17 cellular contexts compared by ENCODE assay signal in the genomic region with DNA sequence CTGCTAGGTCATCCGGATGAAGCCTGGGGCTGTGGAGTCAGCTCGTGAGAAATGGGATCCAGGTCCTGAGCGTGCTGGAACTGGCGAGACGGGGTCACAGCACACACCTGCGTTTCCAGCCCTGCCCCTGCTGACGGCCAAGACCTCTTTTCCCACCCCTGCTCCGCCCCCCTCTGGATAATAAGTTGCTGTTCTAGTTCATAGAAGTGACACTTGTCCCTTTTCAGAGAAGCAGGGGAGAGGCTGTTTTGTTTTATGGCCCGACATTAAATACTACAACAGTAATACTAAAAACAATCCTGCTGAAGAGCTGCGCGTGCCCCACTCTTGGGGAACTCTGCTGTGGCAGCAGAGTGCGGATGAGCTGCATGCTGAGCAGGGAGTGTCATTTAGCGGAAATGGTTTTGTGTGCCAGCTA.
DNase-seq lines count a peak whose midpoint lies in the region; ATAC-seq and TF ChIP-seq lines count a peak whose summit lies in the region.
"Had no signal": no experiment of that assay in that cellular context is flagged by ENCODE, and none has a peak within 500 bp of the region (broad histone marks: within the 10 kb centered on the region; RNA-seq: fewer than 3 reads in every experiment).

No MANE protein-coding gene starts in this region.

- peak overlapping the region; percentile 30 to 70 (median 41); a peak in 2 of 7 replicates for H3K27ac Mint-ChIP-seq in H9

- no peak overlapping the region for H3K4me2 ChIP-seq in H9 (ENCODE audit: insufficient read depth, insufficient read length, low read length)
- H3K4me2 ChIP-seq: PC-9 had no signal

- H3K23me2 ChIP-seq in H9 (ENCODE audit: insufficient read length, low read depth, low read length, poor library complexity, severe bottlenecking), result no peaks in the 10 kb centered on the region

- no peak overlapping the region for H2BK12ac ChIP-seq in H9 (ENCODE audit: insufficient read length, low read depth, low read length)

- ATAC-seq in esophagus mucosa (peak; percentile 21), HG02759 (IDR thresholded peaks at IDR 0.05; ENCODE audit: unreplicated experiment) (no peak), HG02970 (IDR thresholded peaks at IDR 0.05; ENCODE audit: low FRiP score, unreplicated experiment) (no peak)

- H3K23ac ChIP-seq in H9 (ENCODE audit: insufficient read length, low read depth, low read length), result no peak overlapping the region

- no peak overlapping the region for H3K4me3 ChIP-seq in SJCRH30
- H3K4me3 ChIP-seq: PC-9, stomach had no signal

- H3K4me3 Mint-ChIP-seq in H9, result no peak overlapping the region

- no peak overlapping the region; the same call in 1 of the 2 replicates for H3K14ac ChIP-seq in H9 (ENCODE audit: insufficient read depth, low read length)

- no CpG with 5 or more reads among the region's 13 CpGs for WGBS in H9 (ENCODE audit: extremely low coverage, insufficient read length, low lambda C conversion rate)

- H3K9me3 ChIP-seq in H9 (ENCODE audit: control insufficient read depth, low read depth, low read length), result no peaks in the 10 kb centered on the region
- no peaks in the 10 kb centered on the region; the same call in 1 of the 2 replicates for H3K9me3 ChIP-seq in SJCRH30 (replicated peaks)
- H3K9me3 ChIP-seq: stomach had no signal

- H3K9me3 Mint-ChIP-seq in H9, result no peaks in the 10 kb centered on the region

- no peak overlapping the region for H3K9ac ChIP-seq in H9 (ENCODE audit: extremely low read depth, insufficient read length, low read length)

- no peak overlapping the region for H4K5ac ChIP-seq in H9 (ENCODE audit: insufficient read length, low read depth, low read length)

- H3K4me1 Mint-ChIP-seq in H9, result peaks cover 9 to 23% of the 10 kb centered on the region in 2 experiments

- H3K27me3 ChIP-seq in H9 (ENCODE audit: insufficient read depth, low read length), result no peaks in the 10 kb centered on the region
- H3K27me3 ChIP-seq in SJCRH30, result no peaks in the 10 kb centered on the region
- H3K27me3 ChIP-seq: stomach had no signal

- H2BK120ac ChIP-seq in H9 (ENCODE audit: low read depth, low read length, poor library complexity, severe bottlenecking), result no peak overlapping the region

- H3K79me1 ChIP-seq in H9 (ENCODE audit: insufficient read depth, low read depth, low read length, poor library complexity, severe bottlenecking), result peaks cover 7% of the 10 kb centered on the region

- no peak overlapping the region for H2AFZ ChIP-seq in H9 (ENCODE audit: low read length)
- H2AFZ ChIP-seq: PC-9 had no signal

- no peak overlapping the region for H2BK20ac ChIP-seq in H9 (ENCODE audit: low read depth, low read length, poor library complexity, severe bottlenecking)

- H4K91ac ChIP-seq in H9 (ENCODE audit: insufficient read length, low read depth, low read length), result no peak overlapping the region

- TF ChIP-seq CTCF in H9 (conservative IDR thresholded peaks at IDR 0.05), result no peak
- TF ChIP-seq CTCF in GM10248 (IDR thresholded peaks at IDR 0.05; ENCODE audit: control extremely low read depth, extremely low read depth, low read depth, missing control alignments), result no peak

- H3K27ac ChIP-seq in H9 (ENCODE audit: insufficient read length, low read depth, low read length) (no peak overlapping the region), SJCRH30 (no peak overlapping the region)
- H3K27ac ChIP-seq: PC-9, stomach, WERI-Rb-1 had no signal

- H3K36me3 ChIP-seq in SJCRH30, result peaks cover 7% of the 10 kb centered on the region

- no peaks in the 10 kb centered on the region for H4K20me1 ChIP-seq in H9 (ENCODE audit: control insufficient read depth, insufficient read depth, insufficient read length)

- H3K56ac ChIP-seq in H9 (ENCODE audit: insufficient read length, low read depth, low read length), result no peak overlapping the region

- no peaks in the 10 kb centered on the region for H3K36me3 Mint-ChIP-seq in H9 (ENCODE audit: insufficient read depth in 1 of 3, low read depth in 3 of 3)

- H3T11ph ChIP-seq in H9 (ENCODE audit: low read length), result no peak overlapping the region

- H3K27me3 Mint-ChIP-seq in H9 (ENCODE audit: low read depth), result no peaks in the 10 kb centered on the region

- DNase-seq in COLO668 (lab: John Stamatoyannopoulos, UW; ENCODE audit: unreplicated experiment), result peak; percentile 12
- DNase-seq in H9, result no peak
- peak; percentile 92 for DNase-seq in NCI-H510A treated with DMSO at 0.1 percent for 48 hours (lab: John Stamatoyannopoulos, UW)
- no peak for DNase-seq in SJCRH30
- no peak for DNase-seq in GM10248 (ENCODE audit: extremely low spot score)
- DNase-seq: activated CD8-positive, alpha-beta memory T cell treated with anti-CD3 and anti-CD28 coated beads, Interleukin-2, amount 50 U/mL, for 48 hours; AML-193; amygdala; GOT3; NCI-H446; PC-9; posterior cingulate gyrus; stomach; WERI-Rb-1 had no signal

- POLR2A ChIA-PET in GM10248 (lab: Yijun Ruan, JAX), result no interaction called here

- CTCF ChIA-PET in GM10248 (lab: Yijun Ruan, JAX), result interaction anchor here (1.0 to 2.3 kb wide), 4 partner anchors 9 to 354 kb away, joined by 3 to 9 read pairs (median 4); partner anchors contain the start of gene CHMP6

- H2AK5ac ChIP-seq in H9 (ENCODE audit: insufficient read length, low read length), result no peak overlapping the region

- H3K4me1 ChIP-seq in H9 (ENCODE audit: insufficient read depth, low read length), result no peaks in the 10 kb centered on the region
- H3K4me1 ChIP-seq in SJCRH30, result no peaks in the 10 kb centered on the region

- H3K18ac ChIP-seq in H9 (ENCODE audit: insufficient read length, low read depth, low read length), result no peak overlapping the region

- H3K4ac ChIP-seq in H9 (ENCODE audit: low read depth, low read length), result no peak overlapping the region

- no peak overlapping the region for H2BK15ac ChIP-seq in H9 (ENCODE audit: low read depth, low read length)

- no peak overlapping the region for H4K8ac ChIP-seq in H9 (replicated peaks; ENCODE audit: insufficient read length, low read depth, low read length)

- peaks cover 5% of the 10 kb centered on the region; the same call in 1 of the 2 replicates for H3K79me2 ChIP-seq in H9 (ENCODE audit: insufficient read depth, low read length)

- no peak overlapping the region for H2BK5ac ChIP-seq in H9 (ENCODE audit: insufficient read length, low read length)

Comparison
In these comparisons a context has a peak if more than half of its experiments do, and no peak if none do; other contexts are left out.
1. DNase-seq: peak in COLO668 (single experiment) and NCI-H510A treated with DMSO at 0.1 percent for 48 hours (single experiment); none in H9 (single experiment), SJCRH30 (0 of 2) and GM10248 (single experiment).